ENCODE assay signal across 8 cellular contexts in the genomic region with DNA sequence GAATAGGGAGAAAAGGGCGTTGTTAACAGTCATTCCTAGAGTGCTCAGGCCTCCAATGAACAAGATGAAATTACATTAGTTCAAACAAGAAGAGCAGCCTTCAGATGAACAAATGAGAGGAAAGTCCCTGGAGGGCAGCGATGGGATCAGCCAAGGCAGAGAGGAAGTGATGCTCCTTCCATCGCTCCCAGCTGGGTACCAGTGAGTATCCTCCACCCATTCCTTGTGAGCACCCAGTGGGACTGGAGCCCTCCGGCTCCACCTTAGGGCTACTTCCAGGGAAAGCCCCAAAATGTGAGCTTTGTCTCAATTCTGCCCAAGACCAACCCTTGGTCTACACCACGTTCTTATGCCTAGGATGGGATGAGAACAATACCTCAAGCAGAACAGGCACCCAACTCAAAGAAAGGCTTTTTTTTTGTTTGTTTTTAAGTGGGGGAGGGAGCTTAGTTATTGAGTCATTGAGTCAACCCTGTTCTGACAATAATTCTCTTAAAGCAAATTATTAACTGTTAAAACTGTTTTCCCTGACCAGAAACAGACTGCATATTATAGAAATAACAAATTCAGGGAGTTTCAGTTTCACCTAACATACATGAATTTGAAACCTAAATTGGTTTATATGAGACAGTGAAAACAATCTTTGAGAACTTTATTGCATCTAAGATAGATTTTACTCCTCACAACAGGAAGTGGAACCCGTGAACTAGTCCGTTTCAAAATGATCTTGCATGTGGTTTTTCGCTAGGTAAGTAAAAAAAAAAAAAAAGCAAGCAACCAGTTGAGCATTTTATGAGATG.
DNase-seq lines count a peak whose midpoint lies in the region; ATAC-seq, FAIRE-seq and TF ChIP-seq lines count a peak whose summit lies in the region.

No MANE protein-coding gene starts in this region.

- no peaks in the 10 kb centered on the region for H3F3A ChIP-seq in MM.1S (ENCODE audit: insufficient read depth, low read length)

- no peaks in the 10 kb centered on the region for H3K79me2 ChIP-seq in MM.1S (ENCODE audit: low read length)

- no peaks in the 10 kb centered on the region for H3K9me2 ChIP-seq in MM.1S (replicated peaks; ENCODE audit: insufficient read depth, low read length)

- H3K4me3 ChIP-seq in MM.1S (ENCODE audit: low read length) (no peak overlapping the region), kidney (ENCODE audit: low read length in 2 of 2) (peak overlapping the region; percentile 47 to 67)

- ATAC-seq in GM18505 (IDR thresholded peaks at IDR 0.05; ENCODE audit: unreplicated experiment) (peak; percentile 80), GM21619 (IDR thresholded peaks at IDR 0.05; ENCODE audit: unreplicated experiment) (peak; percentile 61)

- H2AFZ ChIP-seq in MM.1S (ENCODE audit: low read length) = no peak overlapping the region

- no peaks in the 10 kb centered on the region for H3K27me3 ChIP-seq in MM.1S (replicated peaks; ENCODE audit: insufficient read depth, low read length)

- H3K27ac ChIP-seq in MM.1S (ENCODE audit: low read length) (no peak overlapping the region), kidney (ENCODE audit: low read depth in 2 of 2, low read length in 2 of 2) (no peak overlapping the region)

- intact Hi-C loops in kidney (cut with DNase I) = no loop called here

- H3K9ac ChIP-seq in MM.1S (ENCODE audit: low read length) = no peak overlapping the region
- H3K9ac ChIP-seq in kidney (ENCODE audit: low read length in 2 of 2) = no peak overlapping the region

- DNase-seq in MM.1S = peak; percentile 64
- DNase-seq in kidney = no peak
- no peak for DNase-seq in hippocampal formation (lab: John Stamatoyannopoulos, UW)
- no peak for DNase-seq in DMS114 treated with DMSO at 0.1 percent for 48 hours (lab: John Stamatoyannopoulos, UW; ENCODE audit: unreplicated experiment)
- DNase-seq in NCI-H526 (lab: John Stamatoyannopoulos, UW) = no peak
- DNase-seq in dermis blood vessel endothelial cell = no peak

- peak; percentile 26 for TF ChIP-seq POLR2A in GM18505 (IDR thresholded peaks at IDR 0.05; ENCODE audit: borderline replicate concordance, extremely low read depth, insufficient read depth, insufficient read length)

- H3K36me3 ChIP-seq in MM.1S (replicated peaks; ENCODE audit: insufficient read depth, low read length) (no peaks in the 10 kb centered on the region), kidney (ENCODE audit: control insufficient read depth in 1 of 2, insufficient read depth in 2 of 2, low read length in 2 of 2) (no peaks in the 10 kb centered on the region)

- TF ChIP-seq CTCF in MM.1S (IDR thresholded peaks at IDR 0.05; ENCODE audit: low read length) = no peak
- TF ChIP-seq CTCF in kidney (IDR thresholded peaks at IDR 0.05; ENCODE audit: borderline replicate concordance, extremely low read depth, insufficient read depth) = no peak

- H3K9me3 ChIP-seq in MM.1S (replicated peaks; ENCODE audit: insufficient read depth, low read length) (no peaks in the 10 kb centered on the region), kidney (ENCODE audit: control insufficient read depth in 1 of 2, low read length in 2 of 2) (no peaks in the 10 kb centered on the region)

- H3K4me1 ChIP-seq in MM.1S (ENCODE audit: low read length) = peaks cover 7% of the 10 kb centered on the region; the same call in 1 of the 2 replicates
- H3K4me1 ChIP-seq in kidney (ENCODE audit: control insufficient read depth in 1 of 2, insufficient read depth in 1 of 2, low read depth in 1 of 2, low read length in 2 of 2) = peaks cover 0 to 4% of the 10 kb centered on the region in 2 donors

- peak; percentile 57 for FAIRE-seq in kidney (lab: Jason Lieb, UNC)

- H4K20me1 ChIP-seq in MM.1S (ENCODE audit: insufficient read depth, low read length) = no peaks in the 10 kb centered on the region

- H3K4me2 ChIP-seq in MM.1S (ENCODE audit: low read depth, low read length) = peak overlapping the region; percentile 10; the same call in 1 of the 2 replicates
